8 cellular contexts compared by ENCODE assay signal in the genomic region with DNA sequence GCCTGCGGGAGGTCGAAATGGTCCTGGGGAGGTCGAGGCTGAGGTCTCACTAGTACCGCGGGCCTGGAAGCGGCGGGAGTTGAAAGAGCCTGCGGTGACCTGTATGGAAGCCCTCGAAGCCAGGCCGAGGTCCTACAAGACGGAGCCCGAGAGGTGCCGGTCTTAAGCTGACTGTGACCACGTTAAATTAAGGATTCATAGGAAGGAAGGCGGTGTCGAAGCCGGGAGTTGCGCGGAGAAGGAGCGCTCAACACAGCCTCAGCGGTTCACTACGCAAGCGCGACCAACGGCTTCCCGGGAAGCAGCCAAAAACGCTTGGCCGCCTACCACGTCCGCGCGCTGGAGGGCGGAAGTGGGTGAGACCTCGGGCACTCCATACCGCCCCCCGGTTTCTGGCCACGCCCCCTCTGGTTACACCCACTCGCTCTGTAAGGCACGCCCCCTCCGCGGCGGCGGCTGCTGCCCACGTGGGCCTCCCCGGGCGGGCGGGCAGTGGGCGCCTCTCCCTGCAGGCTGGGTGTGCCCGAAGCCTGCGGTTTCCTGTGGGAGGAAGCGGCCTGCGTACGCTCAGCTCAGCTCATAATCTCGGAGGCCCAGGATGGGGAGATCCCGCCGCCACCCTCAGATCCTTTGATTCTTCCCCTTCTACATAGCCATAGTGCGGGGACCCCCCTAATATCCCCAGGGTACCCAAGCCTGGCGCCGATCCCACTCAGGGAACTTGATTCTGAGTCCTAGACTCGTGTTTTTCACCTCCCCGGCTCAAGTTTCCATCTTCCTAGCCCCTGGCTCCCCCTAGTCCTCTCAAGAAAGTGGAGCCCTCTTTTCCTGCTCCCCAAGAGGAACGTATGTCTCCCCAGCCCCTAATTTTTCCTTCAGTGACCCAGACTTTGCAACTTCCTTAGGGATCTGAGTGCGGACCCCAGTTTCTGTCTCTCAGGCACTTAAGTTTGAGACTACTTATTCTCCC. TPM values are rescaled to one million over a fixed set of nuclear protein-coding genes. Genes with fewer than 3 reads are reported as not detected.
A peak's percentile ranks its signal among the peaks of the same experiment; 100 is the strongest.
DNase-seq lines count a peak whose midpoint lies in the region; ATAC-seq, FAIRE-seq and TF ChIP-seq lines count a peak whose summit lies in the region.

No MANE protein-coding gene starts in this region.

- H3K27ac Mint-ChIP-seq in astrocyte (ENCODE audit: unreplicated experiment): peak overlapping the region; percentile 98

- peaks cover 26% of the 10 kb centered on the region for H3K4me1 ChIP-seq in astrocyte (ENCODE audit: insufficient read depth, low read length)
- peaks cover 26% of the 10 kb centered on the region for H3K4me1 ChIP-seq in hepatocyte (ENCODE audit: insufficient read depth)

- no peaks in the 10 kb centered on the region for H3K27me3 ChIP-seq in astrocyte (ENCODE audit: insufficient read depth, low read length)
- no peaks in the 10 kb centered on the region for H3K27me3 ChIP-seq in hepatocyte

- H3K27me3 Mint-ChIP-seq in astrocyte (ENCODE audit: low read depth, unreplicated experiment): peaks cover 3% of the 10 kb centered on the region

- no peaks in the 10 kb centered on the region for H3K36me3 ChIP-seq in astrocyte (ENCODE audit: insufficient read depth, low read length)
- no peaks in the 10 kb centered on the region for H3K36me3 ChIP-seq in hepatocyte (replicated peaks; ENCODE audit: insufficient read depth, low read depth)

- no peaks in the 10 kb centered on the region for H3K9me2 ChIP-seq in hepatocyte (replicated peaks; ENCODE audit: insufficient read depth)

- H4K20me1 ChIP-seq in astrocyte (ENCODE audit: insufficient read depth, low read length) (peaks cover 6% of the 10 kb centered on the region), hepatocyte (ENCODE audit: insufficient read depth, poor library complexity, severe bottlenecking) (no peaks in the 10 kb centered on the region)

- H3K4me3 ChIP-seq in astrocyte (ENCODE audit: insufficient read depth, low read depth, low read length) (peak overlapping the region; percentile 57), hepatocyte (peak overlapping the region; percentile 12)

- H3K9me3 Mint-ChIP-seq in astrocyte (ENCODE audit: unreplicated experiment): no peaks in the 10 kb centered on the region

- peak overlapping the region; percentile 94 for H2AFZ ChIP-seq in astrocyte (ENCODE audit: low read depth, low read length)
- H2AFZ ChIP-seq in hepatocyte: peak overlapping the region; percentile 41

- H3K79me2 ChIP-seq in astrocyte (ENCODE audit: insufficient read depth, low read length): peaks cover 14% of the 10 kb centered on the region
- H3K79me2 ChIP-seq in hepatocyte: peaks cover 13% of the 10 kb centered on the region

- H3K4me2 ChIP-seq in astrocyte (ENCODE audit: low read length) (peak overlapping the region; percentile 91), hepatocyte (peak overlapping the region; percentile 82)

- H3K4me1 Mint-ChIP-seq in astrocyte (ENCODE audit: low read depth, unreplicated experiment): peaks cover 23% of the 10 kb centered on the region

- no peak for TF ChIP-seq CTCF in astrocyte (IDR thresholded peaks at IDR 0.05; ENCODE audit: insufficient read depth, low read depth, low read length)
- no peak for TF ChIP-seq CTCF in hepatocyte (IDR thresholded peaks at IDR 0.05; ENCODE audit: poor library complexity)

- ATAC-seq in GM18517 (IDR thresholded peaks at IDR 0.05; ENCODE audit: unreplicated experiment): peak; percentile 72
- ATAC-seq in HG03025 (IDR thresholded peaks at IDR 0.05; ENCODE audit: low FRiP score, unreplicated experiment): peak; percentile 64

- DNase-seq in NCI-H2029 (lab: John Stamatoyannopoulos, UW): peak; percentile 98
- peak; percentile 99 for DNase-seq in T-helper 22 cell (ENCODE audit: low read depth)
- DNase-seq in astrocyte (ENCODE audit: low read depth): peak; percentile 94
- peak; percentile 100 for DNase-seq in hepatocyte (ENCODE audit: low spot score)
- DNase-seq in retina: peak; percentile 97
- no peak for DNase-seq in cortex of kidney (lab: John Stamatoyannopoulos, UW)

- 4% methylated on average over 45 of the region's 63 CpGs for WGBS in hepatocyte (ENCODE audit: low lambda C conversion rate, missing lambda C conversion rate)

- FAIRE-seq in astrocyte (lab: Jason Lieb, UNC): no peak

- H3K4me3 Mint-ChIP-seq in astrocyte (ENCODE audit: unreplicated experiment): peak overlapping the region; percentile 89

- no peaks in the 10 kb centered on the region for H3K36me3 Mint-ChIP-seq in astrocyte (ENCODE audit: low read depth, unreplicated experiment)

- peak overlapping the region; percentile 87 for H3K9ac ChIP-seq in astrocyte (ENCODE audit: low read length)

- H3K27ac ChIP-seq in astrocyte (ENCODE audit: low read depth, low read length): peak overlapping the region; percentile 93
- peak overlapping the region; percentile 98 for H3K27ac ChIP-seq in hepatocyte

- H3K9me3 ChIP-seq in astrocyte (ENCODE audit: insufficient read depth, low read depth, low read length) (no peaks in the 10 kb centered on the region), hepatocyte (ENCODE audit: low read depth) (no peaks in the 10 kb centered on the region)

RNA-seq across cellular contexts. Expression of gene EMP3, which starts 3.4 kb away (rescaled TPM):
- 199 and 217 TPM in 2 replicates for total RNA-seq in astrocyte
- total RNA-seq in hepatocyte: 68.4 and 80.1 TPM in 2 replicates
- polyA plus RNA-seq in hepatocyte: 379 and 381 TPM in 2 replicates

RNA-seq across cellular contexts. Expression of gene TMEM143, which starts 41.8 kb away (rescaled TPM):
- total RNA-seq in astrocyte: 8.7 and 10.5 TPM in 2 replicates
- total RNA-seq in hepatocyte: 5.3 and 5.9 TPM in 2 replicates
- polyA plus RNA-seq in hepatocyte: 11.2 and 20.8 TPM in 2 replicates

RNA-seq across cellular contexts. Expression of gene SYNGR4, which starts 42.3 kb away (rescaled TPM):
- total RNA-seq in astrocyte (not detected in 2 replicates), hepatocyte (not detected in 2 replicates)
- polyA plus RNA-seq in hepatocyte: 0.51 and 1.3 TPM in 2 replicates

RNA-seq across cellular contexts. Expression of gene ZNF114, which starts 52.0 kb away (rescaled TPM):
- 7.6 and 19.6 TPM in 2 replicates for total RNA-seq in astrocyte
- total RNA-seq in hepatocyte: 0.84 and 0.90 TPM in 2 replicates
- 1.6 and 3.0 TPM in 2 replicates for polyA plus RNA-seq in hepatocyte
